ENCODE assay signal across 17 cellular contexts in genomic region chr18:564708-565561, GRCh38. TPM values are rescaled to one million over a fixed set of nuclear protein-coding genes. Genes with fewer than 3 reads are reported as not detected.
DNase-seq lines count a peak whose midpoint lies in the region; ATAC-seq and TF ChIP-seq lines count a peak whose summit lies in the region.
"Had no signal": no experiment of that assay in that cellular context is flagged by ENCODE, and none has a peak within 500 bp of the region (broad histone marks: within the 10 kb centered on the region; RNA-seq: fewer than 3 reads in every experiment).

No MANE protein-coding gene starts in this region.

- H2AFZ ChIP-seq in GM23338 = peak overlapping the region; percentile 79; the same call in 1 of the 2 replicates

- DNase-seq in GM23338 (ENCODE audit: low spot score) (no peak), WTC11 (ENCODE audit: low spot score) (no peak), heart right ventricle (peak in 1 of 2 donors; percentile 11), osteocyte (ENCODE audit: extremely low spot score, unreplicated experiment) (peak; percentile 15), NCI-H2227 treated with DMSO at 0.1 percent for 48 hours (lab: John Stamatoyannopoulos, UW) (no peak), LoVo (ENCODE audit: low spot score) (no peak)
- DNase-seq: BE2C; CD8-positive, alpha-beta T cell; H9; NCI-H1417; NCI-H1930; NCI-H526; NK-92 treated with Interleukin-12 subunit alpha and Interleukin-12 subunit beta, amount 100 ng/mL, for 24 hours; PC-3 had no signal

- no peaks in the 10 kb centered on the region for H3K9me2 ChIP-seq in GM23338 (ENCODE audit: insufficient read depth)

- H3K4me3 Mint-ChIP-seq in GM23338 (no peak overlapping the region), WTC11 (no peak overlapping the region), osteocyte (ENCODE audit: unreplicated experiment) (no peak overlapping the region)
- H3K4me3 Mint-ChIP-seq: CD8-positive, alpha-beta T cell; H9 had no signal

- no peak overlapping the region for H3K4me2 ChIP-seq in GM23338

- H3K9me3 ChIP-seq in heart right ventricle = no peaks in the 10 kb centered on the region
- H3K9me3 ChIP-seq: BE2C had no signal

- no peaks in the 10 kb centered on the region for H3F3A ChIP-seq in GM23338 (replicated peaks; ENCODE audit: low read depth)

- 39 to 46% methylated on average over 11 of the region's 11 CpGs for WGBS in heart right ventricle, 2 donors

- H3K36me3 ChIP-seq in GM23338 (ENCODE audit: insufficient read depth) (no peaks in the 10 kb centered on the region), heart right ventricle (no peaks in the 10 kb centered on the region)
- H3K36me3 ChIP-seq: BE2C had no signal

- CTCF ChIA-PET in WTC11 (lab: Charles Lee) = no interaction called here

- no peaks in the 10 kb centered on the region for H3K36me3 Mint-ChIP-seq in GM23338 (ENCODE audit: low read depth)
- peaks cover 2% of the 10 kb centered on the region; the same call in 1 of the 2 replicates for H3K36me3 Mint-ChIP-seq in WTC11
- no peaks in the 10 kb centered on the region for H3K36me3 Mint-ChIP-seq in osteocyte (ENCODE audit: unreplicated experiment)
- H3K36me3 Mint-ChIP-seq: CD8-positive, alpha-beta T cell had no signal

- H3K27me3 ChIP-seq in GM23338 (ENCODE audit: insufficient read depth) = no peaks in the 10 kb centered on the region
- H3K27me3 ChIP-seq in heart right ventricle = no peaks in the 10 kb centered on the region
- H3K27me3 ChIP-seq: BE2C had no signal

- POLR2A ChIA-PET in WTC11 (lab: Charles Lee) = no interaction called here

- H3K4me1 Mint-ChIP-seq in GM23338 (no peaks in the 10 kb centered on the region; the same call in 2 of the 3 replicates), WTC11 (no peaks in the 10 kb centered on the region), osteocyte (ENCODE audit: unreplicated experiment) (no peaks in the 10 kb centered on the region)

- H4K20me1 ChIP-seq in GM23338 (replicated peaks; ENCODE audit: insufficient read depth) = no peaks in the 10 kb centered on the region

- no peaks in the 10 kb centered on the region for H3K27me3 Mint-ChIP-seq in GM23338 (ENCODE audit: insufficient read depth, low read depth, poor library complexity)
- peaks cover 7% of the 10 kb centered on the region; the same call in 1 of the 2 replicates for H3K27me3 Mint-ChIP-seq in WTC11 (ENCODE audit: low read depth)
- peaks cover 32% of the 10 kb centered on the region for H3K27me3 Mint-ChIP-seq in osteocyte (ENCODE audit: unreplicated experiment)

- no peaks in the 10 kb centered on the region for H3K4me1 ChIP-seq in GM23338 (ENCODE audit: insufficient read depth)
- H3K4me1 ChIP-seq in heart right ventricle = peaks cover 0 to 12% (median 0%) of the 10 kb centered on the region in 9 donors
- H3K4me1 ChIP-seq: BE2C had no signal

- H3K27ac Mint-ChIP-seq in GM23338 (no peak overlapping the region), WTC11 (no peak overlapping the region), osteocyte (ENCODE audit: unreplicated experiment) (no peak overlapping the region)
- H3K27ac Mint-ChIP-seq: CD8-positive, alpha-beta T cell had no signal

- intact Hi-C loops in heart right ventricle (cut with DNase I) = no loop called here

- no peaks in the 10 kb centered on the region for H3K79me2 ChIP-seq in GM23338 (replicated peaks; ENCODE audit: insufficient read depth)

- no peak for TF ChIP-seq CTCF in GM23338 (conservative IDR thresholded peaks at IDR 0.05; ENCODE audit: low read depth in 2 of 2)
- no peak for TF ChIP-seq CTCF in WTC11 (IDR thresholded peaks at IDR 0.05)
- no peak for TF ChIP-seq CTCF in heart right ventricle (IDR thresholded peaks at IDR 0.05)
- no peak for TF ChIP-seq CTCF in osteocyte (IDR thresholded peaks at IDR 0.05)

- ATAC-seq in GM23338 (no peak), WTC11 (no peak), heart right ventricle (peak in 6 of 8 donors; percentile 40 to 71 (median 46)), GM18861 (IDR thresholded peaks at IDR 0.05; ENCODE audit: unreplicated experiment) (no peak)
- ATAC-seq: CD8-positive, alpha-beta T cell; PC-3 had no signal

- peaks cover 10% of the 10 kb centered on the region; the same call in 1 of the 3 replicates for H3K9me3 Mint-ChIP-seq in GM23338
- H3K9me3 Mint-ChIP-seq in WTC11 = peaks cover 12% of the 10 kb centered on the region
- H3K9me3 Mint-ChIP-seq in osteocyte (ENCODE audit: unreplicated experiment) = no peaks in the 10 kb centered on the region
- H3K9me3 Mint-ChIP-seq: CD8-positive, alpha-beta T cell had no signal

- H3K27ac ChIP-seq in GM23338 (ENCODE audit: low read depth) = no peak overlapping the region
- H3K27ac ChIP-seq in heart right ventricle = no peak overlapping the region
- H3K27ac ChIP-seq: SK-N-MC had no signal

- no peak overlapping the region for H3K4me3 ChIP-seq in GM23338
- no peak overlapping the region for H3K4me3 ChIP-seq in heart right ventricle
- H3K4me3 ChIP-seq: SK-N-MC had no signal

TF ChIP-seq in GM23338, 12 proteins besides CTCF, POLR2A, EP300 and RAD21 (continues in another document):
- TF ChIP-seq STAT1 (IDR thresholded peaks at IDR 0.05; ENCODE audit: unreplicated experiment) (no peak), ETS1 (IDR thresholded peaks at IDR 0.05) (no peak), EZH2 (IDR thresholded peaks at IDR 0.05; ENCODE audit: low read depth, unreplicated experiment) (no peak), JUNB (IDR thresholded peaks at IDR 0.05; ENCODE audit: unreplicated experiment) (no peak), POLR2AphosphoS5 (IDR thresholded peaks at IDR 0.05; ENCODE audit: low read depth) (no peak)

TF ChIP-seq in WTC11, 78 proteins besides CTCF, POLR2A, EP300 and RAD21:
- TF ChIP-seq ATF6 (CRISPR knock-in tag; IDR thresholded peaks at IDR 0.05) (no peak), GABPB1 (CRISPR knock-in tag; IDR thresholded peaks at IDR 0.05) (peak; percentile 52; the same call in 1 of the 2 replicates)

RNA-seq across cellular contexts. Expression of gene CETN1, which starts 15.2 kb away (rescaled TPM):
- not detected in 2 replicates for total RNA-seq in GM23338 (2014; rRNA removed; shearing (Covaris generic))
- polyA plus RNA-seq in GM23338 (2016; fragmentation: Nextera tagmentation; extraction: Ambion mirVana) (not detected in 2 replicates), heart right ventricle (not detected)
- total RNA-seq in WTC11 (2021) (not detected in 3 replicates), heart right ventricle (not detected), osteocyte (not detected in 2 replicates)
- total RNA-seq: CD8-positive, alpha-beta T cell; Daoy; H9; PC-3 had no signal

RNA-seq across cellular contexts. Expression of gene CLUL1, which starts 31.9 kb away (rescaled TPM):
- not detected in 2 replicates for total RNA-seq in GM23338 (2014; rRNA removed; shearing (Covaris generic))
- polyA plus RNA-seq in GM23338 (2016; fragmentation: Nextera tagmentation; extraction: Ambion mirVana) = 1.5 and 2.6 TPM in 2 replicates
- 0.09 to 0.32 TPM (median 0.31 TPM) in 3 replicates for total RNA-seq in WTC11 (2021)
- not detected for total RNA-seq in heart right ventricle
- not detected for polyA plus RNA-seq in heart right ventricle
- 0.52 and 0.62 TPM in 2 replicates for total RNA-seq in osteocyte
- total RNA-seq: CD8-positive, alpha-beta T cell; Daoy; PC-3 had no signal

Comparison
In these comparisons a context has a peak if more than half of its experiments do, and no peak if none do; other contexts are left out.
1. ATAC-seq: peak in heart right ventricle (6 of 8); none in GM23338 (single experiment), WTC11 (single experiment) and GM18861 (single experiment).